9 cellular contexts compared by ENCODE assay signal in genomic region chrX:40733691-40734090, GRCh38. TPM values are rescaled to one million over a fixed set of nuclear protein-coding genes. Genes with fewer than 3 reads are reported as not detected.
DNase-seq lines count a peak whose midpoint lies in the region; ATAC-seq, FAIRE-seq and TF ChIP-seq lines count a peak whose summit lies in the region.
"Had no signal": no experiment of that assay in that cellular context is flagged by ENCODE, and none has a peak within 500 bp of the region (broad histone marks: within the 10 kb centered on the region; RNA-seq: fewer than 3 reads in every experiment).

No MANE protein-coding gene starts in this region.

- no peaks in the 10 kb centered on the region for H3K27me3 Mint-ChIP-seq in T-helper 1 cell treated with Interleukin-12 subunit alpha and Interleukin-12 subunit beta and Interleukin-4 antibody, amounts not matched to agents 30 μg/mL and 1 μg/mL, for 36 hours (ENCODE audit: low read depth)

- H3K36me3 ChIP-seq in SJCRH30 (no peaks in the 10 kb centered on the region), esophagus squamous epithelium (no peaks in the 10 kb centered on the region), gastrocnemius medialis (no peaks in the 10 kb centered on the region)

- peak overlapping the region; percentile 75 for H3K4me3 Mint-ChIP-seq in T-helper 1 cell treated with Interleukin-12 subunit alpha and Interleukin-12 subunit beta and Interleukin-4 antibody, amounts not matched to agents 30 μg/mL and 1 μg/mL, for 36 hours

- TF ChIP-seq POLR2A in esophagus squamous epithelium (IDR thresholded peaks at IDR 0.05) (no peak), gastrocnemius medialis (IDR thresholded peaks at IDR 0.05) (no peak)

- no peak for ATAC-seq in gastrocnemius medialis

- in situ Hi-C loops in gastrocnemius medialis (cut with MboI; ENCODE audit: low sequenced_read_pairs in 4 of 4) = no loop called here

- H3K4me3 ChIP-seq in SJCRH30 = peak overlapping the region; percentile 77
- H3K4me3 ChIP-seq in esophagus squamous epithelium = peak overlapping the region in 3 of 4 donors; percentile 74 to 89 (median 82)
- H3K4me3 ChIP-seq in gastrocnemius medialis = peak overlapping the region; percentile 65 to 90 (median 78)

- no peak overlapping the region for H3K27ac Mint-ChIP-seq in T-helper 1 cell treated with Interleukin-12 subunit alpha and Interleukin-12 subunit beta and Interleukin-4 antibody, amounts not matched to agents 30 μg/mL and 1 μg/mL, for 36 hours

- peaks cover 29% of the 10 kb centered on the region for H3K4me1 Mint-ChIP-seq in T-helper 1 cell treated with Interleukin-12 subunit alpha and Interleukin-12 subunit beta and Interleukin-4 antibody, amounts not matched to agents 30 μg/mL and 1 μg/mL, for 36 hours (ENCODE audit: low read depth)

- H3K4me1 ChIP-seq in SJCRH30 (no peaks in the 10 kb centered on the region), esophagus squamous epithelium (peaks cover 0 to 40% (median 3%) of the 10 kb centered on the region in 3 donors), gastrocnemius medialis (peaks cover 36 to 55% of the 10 kb centered on the region in 2 donors)

- no peaks in the 10 kb centered on the region for H3K9me3 Mint-ChIP-seq in T-helper 1 cell treated with Interleukin-12 subunit alpha and Interleukin-12 subunit beta and Interleukin-4 antibody, amounts not matched to agents 30 μg/mL and 1 μg/mL, for 36 hours

- H3K27ac ChIP-seq in SJCRH30 (no peak overlapping the region), esophagus squamous epithelium (no peak overlapping the region), gastrocnemius medialis (peak overlapping the region; percentile 28 to 98 (median 92))

- H3K27me3 ChIP-seq in SJCRH30 = no peaks in the 10 kb centered on the region
- H3K27me3 ChIP-seq in esophagus squamous epithelium = peaks cover 0 to 4% (median 0%) of the 10 kb centered on the region in 4 donors
- no peaks in the 10 kb centered on the region for H3K27me3 ChIP-seq in gastrocnemius medialis

- H3K9me3 ChIP-seq in SJCRH30 (replicated peaks) (no peaks in the 10 kb centered on the region), esophagus squamous epithelium (no peaks in the 10 kb centered on the region), gastrocnemius medialis (no peaks in the 10 kb centered on the region)

- DNase-seq in T-helper 1 cell = no peak
- no peak for DNase-seq in SJCRH30
- DNase-seq in esophagus squamous epithelium (lab: John Stamatoyannopoulos, UW) = no peak
- no peak for DNase-seq in gastrocnemius medialis
- DNase-seq in HPDE6-E6E7 (ENCODE audit: extremely low spot score) = no peak
- no peak for DNase-seq in GM19239 (ENCODE audit: insufficient read length, low spot score)
- no peak for DNase-seq in NCI-H1694 (lab: John Stamatoyannopoulos, UW)
- DNase-seq: ACHN had no signal

- peaks cover 8% of the 10 kb centered on the region for H3K36me3 Mint-ChIP-seq in T-helper 1 cell treated with Interleukin-12 subunit alpha and Interleukin-12 subunit beta and Interleukin-4 antibody, amounts not matched to agents 30 μg/mL and 1 μg/mL, for 36 hours (ENCODE audit: low read depth)

- WGBS in esophagus squamous epithelium, 2 donors = 21 to 62% methylated on average over 2 of the region's 2 CpGs

- no peak for FAIRE-seq in GM19239 (lab: Jason Lieb, UNC)

- TF ChIP-seq CTCF in esophagus squamous epithelium (IDR thresholded peaks at IDR 0.05) = no peak
- TF ChIP-seq CTCF in gastrocnemius medialis (IDR thresholded peaks at IDR 0.05 in 4 of 5, conservative IDR thresholded peaks at IDR 0.05 in 1 of 5) = no peak

- intact Hi-C loops in esophagus squamous epithelium (cut with DNase I) = no loop called here
- intact Hi-C loops in gastrocnemius medialis (cut with DNase I; ENCODE audit: low total_unique reads) = loop anchor here (2.0 kb wide), 1 partner anchor 351 kb away; the partner anchor contains the start of gene USP9X

RNA-seq across cellular contexts. Expression of gene MED14, which starts 1.7 kb away (rescaled TPM):
- total RNA-seq in SJCRH30 (2014; rRNA removed; shearing (Covaris generic)) = 21.8 and 28.9 TPM in 2 replicates
- total RNA-seq in esophagus squamous epithelium = 10 to 100 TPM; 21.6 to 37.6 (median 28.9) TPM
- 10 to 100 TPM; 19.8 to 27.0 (median 24.0) TPM for total RNA-seq in gastrocnemius medialis

Comparison
In these comparisons a context has a peak if more than half of its experiments do, and no peak if none do; other contexts are left out.
1. H3K27ac ChIP-seq: peak in gastrocnemius medialis (4 of 4); none in SJCRH30 (single experiment) and esophagus squamous epithelium (0 of 4).
2. Peak in every context shown above with its lines, with median percentiles within 50 percentile points of each other: H3K4me3 ChIP-seq.